In genomic region chr7:144594580-144594979, GRCh38 we compare ENCODE assay signal across 10 cellular contexts.
"Had no signal": no experiment of that assay in that cellular context is flagged by ENCODE, and none has a peak within 500 bp of the region (broad histone marks: within the 10 kb centered on the region; RNA-seq: fewer than 3 reads in every experiment).

No MANE protein-coding gene starts in this region.

- H3K27ac ChIP-seq: HL-60, KMS-11 had no signal

- H3K4me1 Mint-ChIP-seq: IgD-negative memory B cell had no signal

- DNase-seq: IMR-90, Karpas-422, KBM-7, KG1 had no signal

- H3K27me3 Mint-ChIP-seq: IgD-negative memory B cell had no signal

- H3K4me3 ChIP-seq: K562 had no signal

- H3K9ac ChIP-seq: KMS-11 had no signal

- H3K4me3 Mint-ChIP-seq: IgD-negative memory B cell had no signal

- ATAC-seq: HepG2, K562 had no signal

- H3K4me2 ChIP-seq: KMS-11 had no signal

- H3K27ac Mint-ChIP-seq: IgD-negative memory B cell had no signal

- FAIRE-seq: HepG2, HTR-8/SVneo, K562 had no signal
